2 cellular contexts compared by ENCODE assay signal in the genomic region with DNA sequence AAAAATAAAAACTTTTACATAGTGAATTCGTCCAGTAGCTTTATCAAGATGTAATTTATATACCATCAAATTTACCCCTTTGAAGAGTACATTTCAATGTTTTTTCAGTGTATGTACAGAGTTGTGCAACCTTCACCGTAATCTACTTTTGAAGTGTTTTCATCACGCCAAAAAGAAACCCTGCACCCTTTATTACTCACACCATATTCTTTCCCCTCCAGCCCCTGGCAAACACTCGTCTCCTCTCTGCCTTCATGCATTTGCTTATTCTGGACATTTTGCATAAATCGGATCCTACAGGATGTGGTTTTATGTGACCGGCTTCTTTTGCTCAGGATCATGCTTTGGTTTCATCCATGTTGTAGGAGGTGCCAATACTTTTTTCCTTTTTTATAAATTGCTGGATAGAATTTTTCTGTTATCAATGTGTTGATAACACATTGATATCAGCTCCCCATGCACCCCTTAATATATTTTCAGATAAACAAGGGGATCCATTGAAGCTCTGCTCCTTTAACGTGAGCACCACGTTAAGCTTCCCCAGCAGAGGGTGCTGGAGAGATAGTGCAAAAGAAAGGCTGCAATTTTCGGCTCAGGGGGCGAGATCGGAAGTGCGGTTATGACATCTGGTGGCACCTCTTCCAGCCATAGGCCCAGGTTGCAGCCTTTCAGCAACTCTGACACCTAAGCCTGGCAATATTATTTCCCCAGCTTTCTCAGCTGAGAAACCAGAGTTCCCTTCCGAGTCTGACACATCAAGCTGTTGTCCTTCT.
TF ChIP-seq lines count a peak whose summit lies in the region.

No MANE protein-coding gene starts in this region.

TF ChIP-seq in SK-N-SH, 30 proteins besides CTCF, POLR2A, EP300 and RAD21 (continued from another document):
- TF ChIP-seq, protein P1, sequence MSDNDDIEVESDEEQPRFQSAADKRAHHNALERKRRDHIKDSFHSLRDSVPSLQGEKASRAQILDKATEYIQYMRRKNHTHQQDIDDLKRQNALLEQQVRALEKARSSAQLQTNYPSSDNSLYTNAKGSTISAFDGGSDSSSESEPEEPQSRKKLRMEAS (IDR thresholded peaks at IDR 0.05; ENCODE audit: low read depth), result no peak
- TF ChIP-seq TEAD4 (IDR thresholded peaks at IDR 0.05; ENCODE audit: borderline replicate concordance, insufficient read depth), result no peak
- TF ChIP-seq TCF12 (IDR thresholded peaks at IDR 0.05), result no peak
- no peak for TF ChIP-seq JUND (IDR thresholded peaks at IDR 0.05)
- TF ChIP-seq YY1 (IDR thresholded peaks at IDR 0.05; ENCODE audit: low read depth), result no peak
- TF ChIP-seq, protein P2, sequence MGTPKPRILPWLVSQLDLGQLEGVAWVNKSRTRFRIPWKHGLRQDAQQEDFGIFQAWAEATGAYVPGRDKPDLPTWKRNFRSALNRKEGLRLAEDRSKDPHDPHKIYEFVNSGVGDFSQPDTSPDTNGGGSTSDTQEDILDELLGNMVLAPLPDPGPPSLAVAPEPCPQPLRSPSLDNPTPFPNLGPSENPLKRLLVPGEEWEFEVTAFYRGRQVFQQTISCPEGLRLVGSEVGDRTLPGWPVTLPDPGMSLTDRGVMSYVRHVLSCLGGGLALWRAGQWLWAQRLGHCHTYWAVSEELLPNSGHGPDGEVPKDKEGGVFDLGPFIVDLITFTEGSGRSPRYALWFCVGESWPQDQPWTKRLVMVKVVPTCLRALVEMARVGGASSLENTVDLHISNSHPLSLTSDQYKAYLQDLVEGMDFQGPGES (IDR thresholded peaks at IDR 0.05; ENCODE audit: low read depth, low read length), result no peak
- no peak for TF ChIP-seq CHD2 (IDR thresholded peaks at IDR 0.05; ENCODE audit: low read length, partially characterized antibody)
- TF ChIP-seq, protein P3, sequence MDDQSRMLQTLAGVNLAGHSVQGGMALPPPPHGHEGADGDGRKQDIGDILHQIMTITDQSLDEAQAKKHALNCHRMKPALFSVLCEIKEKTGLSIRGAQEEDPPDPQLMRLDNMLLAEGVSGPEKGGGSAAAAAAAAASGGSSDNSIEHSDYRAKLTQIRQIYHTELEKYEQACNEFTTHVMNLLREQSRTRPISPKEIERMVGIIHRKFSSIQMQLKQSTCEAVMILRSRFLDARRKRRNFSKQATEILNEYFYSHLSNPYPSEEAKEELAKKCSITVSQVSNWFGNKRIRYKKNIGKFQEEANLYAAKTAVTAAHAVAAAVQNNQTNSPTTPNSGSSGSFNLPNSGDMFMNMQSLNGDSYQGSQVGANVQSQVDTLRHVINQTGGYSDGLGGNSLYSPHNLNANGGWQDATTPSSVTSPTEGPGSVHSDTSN (IDR thresholded peaks at IDR 0.05), result no peak

TF ChIP-seq in SK-N-SH treated with all-trans-retinoic acid at 6 μM for 48 hours, 23 proteins besides CTCF, POLR2A, EP300 and RAD21 (continued from another document):
- TF ChIP-seq, protein P4, sequence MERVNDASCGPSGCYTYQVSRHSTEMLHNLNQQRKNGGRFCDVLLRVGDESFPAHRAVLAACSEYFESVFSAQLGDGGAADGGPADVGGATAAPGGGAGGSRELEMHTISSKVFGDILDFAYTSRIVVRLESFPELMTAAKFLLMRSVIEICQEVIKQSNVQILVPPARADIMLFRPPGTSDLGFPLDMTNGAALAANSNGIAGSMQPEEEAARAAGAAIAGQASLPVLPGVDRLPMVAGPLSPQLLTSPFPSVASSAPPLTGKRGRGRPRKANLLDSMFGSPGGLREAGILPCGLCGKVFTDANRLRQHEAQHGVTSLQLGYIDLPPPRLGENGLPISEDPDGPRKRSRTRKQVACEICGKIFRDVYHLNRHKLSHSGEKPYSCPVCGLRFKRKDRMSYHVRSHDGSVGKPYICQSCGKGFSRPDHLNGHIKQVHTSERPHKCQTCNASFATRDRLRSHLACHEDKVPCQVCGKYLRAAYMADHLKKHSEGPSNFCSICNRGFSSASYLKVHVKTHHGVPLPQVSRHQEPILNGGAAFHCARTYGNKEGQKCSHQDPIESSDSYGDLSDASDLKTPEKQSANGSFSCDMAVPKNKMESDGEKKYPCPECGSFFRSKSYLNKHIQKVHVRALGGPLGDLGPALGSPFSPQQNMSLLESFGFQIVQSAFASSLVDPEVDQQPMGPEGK (CRISPR knock-in tag; IDR thresholded peaks at IDR 0.05; ENCODE audit: borderline replicate concordance), result no peak
- no peak for TF ChIP-seq SNAI2 (CRISPR knock-in tag; IDR thresholded peaks at IDR 0.05)
- no peak for TF ChIP-seq TCF4 (CRISPR knock-in tag; IDR thresholded peaks at IDR 0.05; ENCODE audit: borderline replicate concordance)
